ENCODE assay signal across 8 cellular contexts in genomic region chr14:34025325-34026017, GRCh38.
"Had no signal": no experiment of that assay in that cellular context is flagged by ENCODE, and none has a peak within 500 bp of the region (broad histone marks: within the 10 kb centered on the region; RNA-seq: fewer than 3 reads in every experiment).

No MANE protein-coding gene starts in this region.

- H3K4me3 ChIP-seq: GM12878 had no signal

- FAIRE-seq: G401.6, GM12878, GM12891, GM12892, GM18507, GM19239 had no signal

- ATAC-seq: GM12878 had no signal

- DNase-seq: GDM1, GF-D8 had no signal
